Comparison of ENCODE assay signal across 27 cellular contexts in the genomic region with DNA sequence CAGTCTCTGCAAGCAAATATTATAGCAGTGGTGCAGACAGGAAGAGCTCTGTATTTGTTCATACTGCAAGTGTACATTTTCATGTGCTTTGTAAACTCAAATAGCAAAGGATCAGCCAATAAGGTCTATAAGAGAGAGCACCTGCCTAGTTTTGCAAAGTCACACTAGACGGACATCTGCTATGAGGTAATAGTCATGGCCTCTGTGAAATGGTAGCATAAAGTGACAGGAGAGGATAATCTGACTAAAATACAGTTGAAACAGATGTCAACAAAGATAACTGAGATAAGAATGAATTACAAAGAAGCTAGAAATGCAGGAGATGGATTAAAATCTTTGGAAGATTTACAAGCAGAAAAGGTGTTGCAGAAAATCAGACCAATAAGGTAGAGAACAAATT.
DNase-seq lines count a peak whose midpoint lies in the region; ATAC-seq, FAIRE-seq and TF ChIP-seq lines count a peak whose summit lies in the region.
"Had no signal": no experiment of that assay in that cellular context is flagged by ENCODE, and none has a peak within 500 bp of the region (broad histone marks: within the 10 kb centered on the region; RNA-seq: fewer than 3 reads in every experiment).

No MANE protein-coding gene starts in this region.

- no peaks in the 10 kb centered on the region for H3K27me3 Mint-ChIP-seq in CD4-positive, alpha-beta T cell
- H3K27me3 Mint-ChIP-seq: IgD-negative memory B cell; stimulated activated naive CD8-positive, alpha-beta T cell treated with anti-CD3 and anti-CD28 coated beads, Interleukin-15, Interleukin-2, amounts not matched to agents 100 ng/mL and 50 ng/mL, for 24 hours had no signal

- no peaks in the 10 kb centered on the region for H3K9me3 Mint-ChIP-seq in CD4-positive, alpha-beta T cell

- H3K36me3 Mint-ChIP-seq in CD4-positive, alpha-beta T cell (ENCODE audit: low read depth) = no peaks in the 10 kb centered on the region
- H3K36me3 Mint-ChIP-seq: IgD-negative memory B cell, memory B cell had no signal

- ATAC-seq in left colon = peak; percentile 48
- ATAC-seq in CD4-positive, alpha-beta T cell (ENCODE audit: poor library complexity) = no peak
- ATAC-seq: sciatic nerve had no signal

- CTCF ChIA-PET in CD4-positive, alpha-beta T cell (lab: Charles Lee) = interaction anchor here (1.3 kb wide), 1 partner anchor 15 kb away, joined by 3 read pairs; no protein-coding TSS in a partner anchor

- no peaks in the 10 kb centered on the region for H3K9me3 ChIP-seq in CD4-positive, alpha-beta T cell (ENCODE audit: control insufficient read depth, low read length)
- H3K9me3 ChIP-seq in small intestine (ENCODE audit: control insufficient read depth, low read depth) = no peaks in the 10 kb centered on the region
- H3K9me3 ChIP-seq: esophagus muscularis mucosa, thyroid gland had no signal

- WGBS in small intestine, 3 donors = 60 to 88% (median 69%) methylated on average over 1 of the region's 1 CpG

- intact Hi-C loops in left colon (cut with DNase I, micrococcal nuclease) = no loop called here
- intact Hi-C loops in CD4-positive, alpha-beta T cell (cut with DNase I, micrococcal nuclease) = no loop called here

- H3K4me3 Mint-ChIP-seq in CD4-positive, alpha-beta T cell = no peak overlapping the region
- H3K4me3 Mint-ChIP-seq: IgD-negative memory B cell; memory B cell; stimulated activated naive CD8-positive, alpha-beta T cell treated with anti-CD3 and anti-CD28 coated beads, Interleukin-15, Interleukin-2, amounts not matched to agents 100 ng/mL and 50 ng/mL, for 24 hours had no signal

- H3K27me3 ChIP-seq in CD4-positive, alpha-beta T cell (ENCODE audit: control insufficient read depth, insufficient read depth, low read length) = no peaks in the 10 kb centered on the region
- no peaks in the 10 kb centered on the region for H3K27me3 ChIP-seq in small intestine (ENCODE audit: control insufficient read depth in 2 of 2, insufficient read depth in 2 of 2, low read length in 2 of 2)
- H3K27me3 ChIP-seq: esophagus muscularis mucosa, thyroid gland had no signal

- H3K27ac ChIP-seq in CD4-positive, alpha-beta T cell (ENCODE audit: low read depth, low read length) = no peak overlapping the region
- H3K27ac ChIP-seq in small intestine (ENCODE audit: low read depth in 1 of 2, low read length in 1 of 2) = no peak overlapping the region
- H3K27ac ChIP-seq: coronary artery, esophagus muscularis mucosa, thyroid gland had no signal

- TF ChIP-seq CTCF in CD4-positive, alpha-beta T cell (IDR thresholded peaks at IDR 0.05) = no peak

- peaks cover 5% of the 10 kb centered on the region for H3K4me1 Mint-ChIP-seq in CD4-positive, alpha-beta T cell (ENCODE audit: low read depth)
- H3K4me1 Mint-ChIP-seq: memory B cell had no signal

- FAIRE-seq in small intestine (lab: Jason Lieb, UNC) = no peak
- FAIRE-seq: bronchial epithelial cell, GM19239 had no signal

- no peak overlapping the region for H3K27ac Mint-ChIP-seq in CD4-positive, alpha-beta T cell
- H3K27ac Mint-ChIP-seq: IgD-negative memory B cell; memory B cell; progenitor cell of endocrine pancreas; stimulated activated naive CD8-positive, alpha-beta T cell treated with anti-CD3 and anti-CD28 coated beads, Interleukin-15, Interleukin-2, amounts not matched to agents 100 ng/mL and 50 ng/mL, for 24 hours had no signal

- no peaks in the 10 kb centered on the region for H3K4me1 ChIP-seq in small intestine (ENCODE audit: control insufficient read depth in 2 of 2, insufficient read depth in 1 of 2, low read depth in 1 of 2, low read length in 1 of 2)
- H3K4me1 ChIP-seq: esophagus muscularis mucosa, thyroid gland had no signal

- POLR2A ChIA-PET in CD4-positive, alpha-beta T cell (lab: Charles Lee) = interaction anchor here (0.6 to 1.4 kb wide), 2 partner anchors 9 to 22 kb away, joined by 3 to 5 read pairs; no protein-coding TSS in a partner anchor

- DNase-seq in NCI-H748 (lab: John Stamatoyannopoulos, UW; ENCODE audit: unreplicated experiment) (peak; percentile 34), NCI-H748 treated with DMSO at 0.1 percent for 48 hours (lab: John Stamatoyannopoulos, UW) (no peak), NCI-H2081 treated with DMSO at 0.1 percent for 48 hours (lab: John Stamatoyannopoulos, UW) (peak; percentile 24), NCI-H774 (lab: John Stamatoyannopoulos, UW) (peak; percentile 78), left colon (no peak), small intestine (no peak), MV-4-11 (lab: John Stamatoyannopoulos, UW) (no peak)
- no peak for DNase-seq in CD4-positive, alpha-beta T cell
- DNase-seq: activated CD4-positive, alpha-beta T cell treated with anti-CD3 and anti-CD28 coated beads, Interleukin-2, amount 50 U/mL, for 48 hours; activated CD4-positive, CD25-positive, alpha-beta regulatory T cell; activated CD8-positive, alpha-beta memory T cell treated with anti-CD3 and anti-CD28 coated beads, Interleukin-2, amount 50 U/mL, for 4 hours; activated naive CD4-positive, alpha-beta T cell treated with anti-CD3 and anti-CD28 coated beads, Interleukin-2, amount 50 U/mL, for 16 hours; COR-L47; EL; MM.1S; stimulated activated CD4-positive, alpha-beta T cell treated with anti-CD3 and anti-CD28 coated beads, Interleukin-15, amount 100 ng/mL, for 24 hours; T1000; thyroid gland had no signal

- no peak overlapping the region for H3K4me3 ChIP-seq in small intestine (ENCODE audit: low read depth in 1 of 2, low read length in 2 of 2)
- H3K4me3 ChIP-seq: coronary artery, esophagus muscularis mucosa, thyroid gland had no signal

- no peaks in the 10 kb centered on the region for H3K36me3 ChIP-seq in small intestine (ENCODE audit: control insufficient read depth in 2 of 2, insufficient read depth in 2 of 2, low read length in 2 of 2)
- H3K36me3 ChIP-seq: esophagus muscularis mucosa, thyroid gland had no signal

Comparison
In these comparisons a context has a peak if more than half of its experiments do, and no peak if none do; other contexts are left out.
1. DNase-seq: peak in NCI-H748 (single experiment), NCI-H2081 treated with DMSO at 0.1 percent for 48 hours (single experiment) and NCI-H774 (single experiment); none in NCI-H748 treated with DMSO at 0.1 percent for 48 hours (single experiment), left colon (0 of 2), CD4-positive, alpha-beta T cell (0 of 10), small intestine (single experiment) and MV-4-11 (single experiment).